In the genomic region with DNA sequence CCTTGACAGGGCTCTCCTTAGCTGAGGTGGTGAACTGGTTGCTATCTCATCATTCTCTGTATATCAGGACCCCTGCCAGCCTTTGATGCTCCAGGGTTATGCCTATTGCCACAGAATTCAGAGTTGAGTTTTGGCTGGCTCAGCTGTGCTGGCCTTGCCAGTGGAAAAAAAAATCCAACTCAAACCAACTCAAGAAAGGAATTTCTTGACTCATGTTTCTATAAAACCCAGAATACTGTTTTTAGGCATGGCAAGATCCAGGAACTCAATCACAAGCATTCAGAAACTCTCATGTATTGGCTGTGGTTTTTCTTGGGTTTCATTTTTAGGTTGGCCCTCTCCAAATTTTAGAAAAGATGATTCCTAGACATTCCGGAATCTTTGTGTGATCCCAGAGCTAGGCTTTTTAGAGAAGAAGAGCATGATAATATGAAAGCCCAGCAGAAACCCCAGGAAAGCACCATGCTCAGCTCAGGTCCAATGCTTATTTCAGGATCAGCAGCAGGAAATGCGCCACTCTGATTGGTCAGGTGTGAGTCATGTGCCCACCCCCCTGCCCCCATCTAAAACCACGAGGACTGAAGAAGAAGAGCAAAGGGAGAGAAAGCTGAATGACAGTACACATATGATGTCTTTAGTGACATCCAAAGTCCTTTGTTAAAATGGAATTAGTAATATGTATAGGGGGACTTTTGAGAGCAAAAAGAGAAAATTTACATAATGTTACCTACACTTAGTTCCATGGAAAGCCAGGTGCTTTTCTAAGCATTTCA, we compare ENCODE assay signal across 28 cellular contexts.
A peak's percentile ranks its signal among the peaks of the same experiment; 100 is the strongest.
DNase-seq lines count a peak whose midpoint lies in the region; ATAC-seq, FAIRE-seq and TF ChIP-seq lines count a peak whose summit lies in the region.
"Had no signal": no experiment of that assay in that cellular context is flagged by ENCODE, and none has a peak within 500 bp of the region (broad histone marks: within the 10 kb centered on the region; RNA-seq: fewer than 3 reads in every experiment).

No MANE protein-coding gene starts in this region.

- H3K79me2 ChIP-seq in K562 (ENCODE audit: control insufficient read depth, insufficient read depth, low read length) = no peaks in the 10 kb centered on the region

- no peaks in the 10 kb centered on the region for H3K27me3 ChIP-seq in IMR-90 (ENCODE audit: control insufficient read depth, insufficient read depth, low read length)
- H3K27me3 ChIP-seq in K562 (ENCODE audit: control insufficient read depth in 2 of 2, insufficient read depth in 2 of 2, low read length in 2 of 2) = peaks cover 0 to 6% of the 10 kb centered on the region in 2 experiments; a peak in 1 of 5 replicates

- H2BK15ac ChIP-seq in IMR-90 (ENCODE audit: low read depth, low read length) = no peak overlapping the region

- H2BK5ac ChIP-seq in IMR-90 (ENCODE audit: low read depth, low read length, poor library complexity, severe bottlenecking) = no peak overlapping the region

- intact Hi-C loops in IMR-90 (cut with micrococcal nuclease) (loop anchor here (10.0 kb wide), 1 partner anchor 525 kb away; a partner anchor contains a TSS), K562 (cut with micrococcal nuclease) (loop anchor here (10.0 kb wide), 1 partner anchor 705 kb away; no protein-coding TSS in a partner anchor)

- no peaks in the 10 kb centered on the region for H3K9me3 ChIP-seq in IMR-90 (ENCODE audit: control insufficient read depth, insufficient read depth, low read length)
- no peaks in the 10 kb centered on the region for H3K9me3 ChIP-seq in K562 (replicated peaks; ENCODE audit: control insufficient read depth, insufficient read depth, low read depth, low read length)

- no peaks in the 10 kb centered on the region for H3K79me1 ChIP-seq in IMR-90 (ENCODE audit: low read depth in 1 of 2, low read length in 2 of 2)

- no peak overlapping the region for H4K8ac ChIP-seq in IMR-90 (ENCODE audit: low read depth in 2 of 2, low read length in 2 of 2)

- H2AK9ac ChIP-seq in IMR-90 (replicated peaks; ENCODE audit: low read depth, low read length, poor library complexity) = no peak overlapping the region

- no peak overlapping the region for H4K91ac ChIP-seq in IMR-90 (ENCODE audit: insufficient read depth, low read depth, low read length)

- peak overlapping the region; percentile 85 for H3K27ac Mint-ChIP-seq in activated T-cell treated with anti-CD3 and anti-CD28 coated beads, Interleukin-2, amount 50 U/mL, for 24 hours
- no peak overlapping the region for H3K27ac Mint-ChIP-seq in stimulated activated effector memory CD8-positive, alpha-beta T cell treated with anti-CD3 and anti-CD28 coated beads, Interleukin-12 subunit alpha, Interleukin-12 subunit beta, amount 100 ng/mL, for 72 hours
- H3K27ac Mint-ChIP-seq: activated CD4-positive, alpha-beta T cell treated with anti-CD3 and anti-CD28 coated beads, Interleukin-2, amount 10 ng/mL, durations not matched to agents 7 days and 5 days; CD8-positive, alpha-beta T cell; GM23338; memory B cell; natural killer cell had no signal

- no peak for TF ChIP-seq EP300 in K562 (IDR thresholded peaks at IDR 0.05; ENCODE audit: low read length)

- no peak for DNase-seq in activated T-cell treated with anti-CD3 and anti-CD28 coated beads, Interleukin-2, amount 50 U/mL, for 24 hours
- DNase-seq in activated T-cell treated with anti-CD3 and anti-CD28 coated beads, Interleukin-2, amount 50 U/mL, for 1 hour = no peak
- DNase-seq in IMR-90 (no peak), K562 (ENCODE audit: extremely low read depth in 1 of 4, low spot score in 3 of 4) (peak in 2 of 4 experiments; percentile 18 to 27), DMS79 (lab: John Stamatoyannopoulos, UW) (no peak)
- DNase-seq in stimulated activated effector memory CD8-positive, alpha-beta T cell treated with anti-CD3 and anti-CD28 coated beads, Interleukin-12 subunit alpha, Interleukin-12 subunit beta, amount 100 ng/mL, for 72 hours (ENCODE audit: low spot score in 2 of 2) = no peak
- DNase-seq: activated CD4-positive, alpha-beta T cell treated with anti-CD3 and anti-CD28 coated beads, Interleukin-2, amount 10 ng/mL, durations not matched to agents 7 days and 5 days; activated effector memory CD4-positive, alpha-beta T cell treated with Interleukin-2 at 50 U/mL for 16 hours; CD8-positive, alpha-beta T cell; DMS79 treated with DMSO at 0.1 percent for 48 hours; foreskin melanocyte; KBM-7; kidney; natural killer cell; NCI-H2029 treated with DMSO at 0.1 percent for 48 hours; NCI-H510A; posterior cingulate gyrus; stimulated activated naive CD4-positive, alpha-beta T cell treated with Interleukin-2 at 50 U/mL for 16 hours; SW 1271 had no signal

- no peak overlapping the region for H2AFZ ChIP-seq in IMR-90 (replicated peaks; ENCODE audit: low read length, poor library complexity)
- H2AFZ ChIP-seq in K562 (ENCODE audit: low read depth, low read length) = no peak overlapping the region
- H2AFZ ChIP-seq: GM23338 had no signal

- H3K4me1 ChIP-seq in IMR-90 (ENCODE audit: control insufficient read depth, insufficient read depth, low read length) (peaks cover 5% of the 10 kb centered on the region), K562 (replicated peaks in 1 of 2; ENCODE audit: control insufficient read depth in 2 of 2, insufficient read depth in 2 of 2, low read length in 2 of 2) (0 out of 5 replicates have a peak, but pooled peaks cover 0 to 6% of the 10 kb centered on the region in 2 experiments)

- H3K23ac ChIP-seq in IMR-90 (ENCODE audit: low read depth, low read length) = no peak overlapping the region

- TF ChIP-seq POLR2A in IMR-90 (IDR thresholded peaks at IDR 0.05; ENCODE audit: low read depth, low read length) = no peak
- TF ChIP-seq POLR2A in K562 (conservative IDR thresholded peaks at IDR 0.05) = no peak

- CTCF ChIA-PET in IMR-90 (lab: Yijun Ruan, JAX) (interaction anchor here (0.6 kb wide), 1 partner anchor 1318 kb away, joined by 4 read pairs; no protein-coding TSS in a partner anchor), K562 (lab: Yijun Ruan, JAX; ENCODE audit: low intra/inter-chr PET ratio) (no interaction called here)

- no peak for FAIRE-seq in K562 (lab: Jason Lieb, UNC)
- FAIRE-seq: endometrium, kidney, TTC549, urothelium cell line had no signal

- no peak overlapping the region for H3K56ac ChIP-seq in IMR-90 (ENCODE audit: extremely low read depth, insufficient read depth, low read length)

- no peak overlapping the region for H3K14ac ChIP-seq in IMR-90 (replicated peaks; ENCODE audit: low read depth, low read length)

- H3K18ac ChIP-seq in IMR-90 (ENCODE audit: low read depth, low read length) = no peak overlapping the region

- H3K9me3 Mint-ChIP-seq in activated T-cell treated with anti-CD3 and anti-CD28 coated beads, Interleukin-2, amount 50 U/mL, for 24 hours = no peaks in the 10 kb centered on the region
- H3K9me3 Mint-ChIP-seq in stimulated activated effector memory CD8-positive, alpha-beta T cell treated with anti-CD3 and anti-CD28 coated beads, Interleukin-12 subunit alpha, Interleukin-12 subunit beta, amount 100 ng/mL, for 72 hours = no peaks in the 10 kb centered on the region
- H3K9me3 Mint-ChIP-seq: activated CD4-positive, alpha-beta T cell treated with anti-CD3 and anti-CD28 coated beads, Interleukin-2, amount 10 ng/mL, durations not matched to agents 7 days and 5 days; CD8-positive, alpha-beta T cell; GM23338; memory B cell; natural killer cell had no signal

- no peak overlapping the region for H4K5ac ChIP-seq in IMR-90 (ENCODE audit: low read depth, low read length)

- H3K27ac ChIP-seq in IMR-90 (ENCODE audit: insufficient read depth, low read length) = no peak overlapping the region
- no peak overlapping the region for H3K27ac ChIP-seq in K562 (ENCODE audit: extremely low read depth, low read depth, low read length)
- H3K27ac ChIP-seq: HL-60, RWPE1 had no signal

- H3K4me2 ChIP-seq in IMR-90 (ENCODE audit: low read depth, low read length) = no peak overlapping the region
- no peak overlapping the region for H3K4me2 ChIP-seq in K562 (ENCODE audit: insufficient read depth, low read length)
- H3K4me2 ChIP-seq: GM23338 had no signal

- no peaks in the 10 kb centered on the region for H3K36me3 Mint-ChIP-seq in activated T-cell treated with anti-CD3 and anti-CD28 coated beads, Interleukin-2, amount 50 U/mL, for 24 hours (ENCODE audit: low read depth)
- H3K36me3 Mint-ChIP-seq in stimulated activated effector memory CD8-positive, alpha-beta T cell treated with anti-CD3 and anti-CD28 coated beads, Interleukin-12 subunit alpha, Interleukin-12 subunit beta, amount 100 ng/mL, for 72 hours = no peaks in the 10 kb centered on the region
- H3K36me3 Mint-ChIP-seq: CD8-positive, alpha-beta T cell; memory B cell; natural killer cell had no signal

- no peak overlapping the region for H2AK5ac ChIP-seq in IMR-90 (ENCODE audit: low read depth, low read length)

- ATAC-seq in IMR-90 (ENCODE audit: low read depth) (no peak), K562 (no peak), HG03457 (IDR thresholded peaks at IDR 0.05; ENCODE audit: unreplicated experiment) (no peak), GM21529 (IDR thresholded peaks at IDR 0.05; ENCODE audit: unreplicated experiment) (no peak)
- peak; percentile 41 for ATAC-seq in stimulated activated effector memory CD8-positive, alpha-beta T cell treated with anti-CD3 and anti-CD28 coated beads, Interleukin-12 subunit alpha, Interleukin-12 subunit beta, amount 100 ng/mL, for 72 hours
- ATAC-seq: CD8-positive, alpha-beta T cell; GM23338; natural killer cell had no signal

- TF ChIP-seq CTCF in IMR-90 (conservative IDR thresholded peaks at IDR 0.05; ENCODE audit: low read depth, low read length) (no peak), K562 (IDR thresholded peaks at IDR 0.05 in 2 of 3, conservative IDR thresholded peaks at IDR 0.05 in 1 of 3; ENCODE audit: insufficient read depth in 2 of 3, low read depth in 1 of 3, low read length in 3 of 3) (no peak)

- in situ Hi-C loops in IMR-90 (cut with MboI; ENCODE audit: low sequenced_read_pairs) (no loop called here), K562 (cut with MboI) (no loop called here)

- peaks cover 46% of the 10 kb centered on the region for H3K4me1 Mint-ChIP-seq in activated T-cell treated with anti-CD3 and anti-CD28 coated beads, Interleukin-2, amount 50 U/mL, for 24 hours (ENCODE audit: low read depth)
- H3K4me1 Mint-ChIP-seq in stimulated activated effector memory CD8-positive, alpha-beta T cell treated with anti-CD3 and anti-CD28 coated beads, Interleukin-12 subunit alpha, Interleukin-12 subunit beta, amount 100 ng/mL, for 72 hours = peaks cover 8% of the 10 kb centered on the region
- H3K4me1 Mint-ChIP-seq: natural killer cell had no signal

- H3K36me3 ChIP-seq in IMR-90 (ENCODE audit: control insufficient read depth, insufficient read depth, low read length) (no peaks in the 10 kb centered on the region), K562 (ENCODE audit: control insufficient read depth, insufficient read depth, low read length) (no peaks in the 10 kb centered on the region)

- H3K4me3 ChIP-seq in IMR-90 (ENCODE audit: insufficient read depth, low read depth, low read length) (no peak overlapping the region), K562 (no peak overlapping the region)
- H3K4me3 ChIP-seq: GM23338 had no signal

- no peak overlapping the region for H3K9ac ChIP-seq in IMR-90 (ENCODE audit: low read depth, low read length)
- no peak overlapping the region for H3K9ac ChIP-seq in K562 (ENCODE audit: insufficient read depth in 1 of 2, low read depth in 2 of 2, low read length in 2 of 2)

- H2BK120ac ChIP-seq in IMR-90 (ENCODE audit: low read depth, low read length) = no peak overlapping the region

- peaks cover 5% of the 10 kb centered on the region for H3K27me3 Mint-ChIP-seq in activated T-cell treated with anti-CD3 and anti-CD28 coated beads, Interleukin-2, amount 50 U/mL, for 24 hours
- H3K27me3 Mint-ChIP-seq: memory B cell had no signal

- dilution Hi-C loops in IMR-90 (cut with HindIII; ENCODE audit: low sequenced_read_pairs, unreplicated experiment) = no loop called here

- POLR2A ChIA-PET in IMR-90 (lab: Charles Lee; ENCODE audit: unreplicated experiment) = no interaction called here
- POLR2A ChIA-PET in K562 (lab: Yijun Ruan, JAX) = no interaction called here

- H3K9me1 ChIP-seq in IMR-90 (ENCODE audit: insufficient read depth, low read length) (no peaks in the 10 kb centered on the region), K562 (ENCODE audit: control insufficient read depth, insufficient read depth, low read length) (no peaks in the 10 kb centered on the region)

- no peak overlapping the region for H3K4ac ChIP-seq in IMR-90 (ENCODE audit: low read depth, low read length)

- H2BK20ac ChIP-seq in IMR-90 (ENCODE audit: low read depth, low read length) = no peak overlapping the region

- no peak overlapping the region for H3K4me3 Mint-ChIP-seq in activated T-cell treated with anti-CD3 and anti-CD28 coated beads, Interleukin-2, amount 50 U/mL, for 24 hours
- H3K4me3 Mint-ChIP-seq in stimulated activated effector memory CD8-positive, alpha-beta T cell treated with anti-CD3 and anti-CD28 coated beads, Interleukin-12 subunit alpha, Interleukin-12 subunit beta, amount 100 ng/mL, for 72 hours = no peak overlapping the region
- H3K4me3 Mint-ChIP-seq: activated CD4-positive, alpha-beta T cell treated with anti-CD3 and anti-CD28 coated beads, Interleukin-2, amount 10 ng/mL, durations not matched to agents 7 days and 5 days; CD8-positive, alpha-beta T cell; GM23338; memory B cell; natural killer cell had no signal

- WGBS in IMR-90 (ENCODE audit: extremely low coverage in 2 of 2, insufficient read length in 1 of 2), 2 experiments = 100% methylated on average over 1 of the region's 3 CpGs; no CpG with 5 or more reads in 1 of the 2 experiments
- WGBS in K562 (ENCODE audit: insufficient coverage, low coverage, missing lambda C conversion rate) = 4% methylated on average over 3 of the region's 3 CpGs

- no TSS peak for BruUV-seq in IMR-90 (replicated peaks; lab: Mats Ljungman, UMichigan)
- no TSS peak for BruUV-seq in K562 (replicated peaks; lab: Mats Ljungman, UMichigan)

- H4K20me1 ChIP-seq in IMR-90 (ENCODE audit: insufficient read depth, low read length) (no peaks in the 10 kb centered on the region), K562 (replicated peaks; ENCODE audit: control insufficient read depth, insufficient read depth, low read length) (no peaks in the 10 kb centered on the region)

- TF ChIP-seq RAD21 in IMR-90 (IDR thresholded peaks at IDR 0.05; ENCODE audit: low read length) (no peak), K562 (CRISPR knock-in tag; conservative IDR thresholded peaks at IDR 0.05 in 1 of 2, IDR thresholded peaks at IDR 0.05 in 1 of 2) (no peak)
